1 cellular context compared by ENCODE assay signal in genomic region chr2:222655748-222656543, GRCh38.
A peak's percentile ranks its signal among the peaks of the same experiment; 100 is the strongest.
TF ChIP-seq lines count a peak whose summit lies in the region.

Gene FARSB (minus strand): TSS chr2:222656092. CDS start chr2:222656073, 19 bp downstream.

TF ChIP-seq in HepG2, 621 proteins besides CTCF, POLR2A, EP300 and RAD21 (continued from another document):
- TF ChIP-seq, protein P1, sequence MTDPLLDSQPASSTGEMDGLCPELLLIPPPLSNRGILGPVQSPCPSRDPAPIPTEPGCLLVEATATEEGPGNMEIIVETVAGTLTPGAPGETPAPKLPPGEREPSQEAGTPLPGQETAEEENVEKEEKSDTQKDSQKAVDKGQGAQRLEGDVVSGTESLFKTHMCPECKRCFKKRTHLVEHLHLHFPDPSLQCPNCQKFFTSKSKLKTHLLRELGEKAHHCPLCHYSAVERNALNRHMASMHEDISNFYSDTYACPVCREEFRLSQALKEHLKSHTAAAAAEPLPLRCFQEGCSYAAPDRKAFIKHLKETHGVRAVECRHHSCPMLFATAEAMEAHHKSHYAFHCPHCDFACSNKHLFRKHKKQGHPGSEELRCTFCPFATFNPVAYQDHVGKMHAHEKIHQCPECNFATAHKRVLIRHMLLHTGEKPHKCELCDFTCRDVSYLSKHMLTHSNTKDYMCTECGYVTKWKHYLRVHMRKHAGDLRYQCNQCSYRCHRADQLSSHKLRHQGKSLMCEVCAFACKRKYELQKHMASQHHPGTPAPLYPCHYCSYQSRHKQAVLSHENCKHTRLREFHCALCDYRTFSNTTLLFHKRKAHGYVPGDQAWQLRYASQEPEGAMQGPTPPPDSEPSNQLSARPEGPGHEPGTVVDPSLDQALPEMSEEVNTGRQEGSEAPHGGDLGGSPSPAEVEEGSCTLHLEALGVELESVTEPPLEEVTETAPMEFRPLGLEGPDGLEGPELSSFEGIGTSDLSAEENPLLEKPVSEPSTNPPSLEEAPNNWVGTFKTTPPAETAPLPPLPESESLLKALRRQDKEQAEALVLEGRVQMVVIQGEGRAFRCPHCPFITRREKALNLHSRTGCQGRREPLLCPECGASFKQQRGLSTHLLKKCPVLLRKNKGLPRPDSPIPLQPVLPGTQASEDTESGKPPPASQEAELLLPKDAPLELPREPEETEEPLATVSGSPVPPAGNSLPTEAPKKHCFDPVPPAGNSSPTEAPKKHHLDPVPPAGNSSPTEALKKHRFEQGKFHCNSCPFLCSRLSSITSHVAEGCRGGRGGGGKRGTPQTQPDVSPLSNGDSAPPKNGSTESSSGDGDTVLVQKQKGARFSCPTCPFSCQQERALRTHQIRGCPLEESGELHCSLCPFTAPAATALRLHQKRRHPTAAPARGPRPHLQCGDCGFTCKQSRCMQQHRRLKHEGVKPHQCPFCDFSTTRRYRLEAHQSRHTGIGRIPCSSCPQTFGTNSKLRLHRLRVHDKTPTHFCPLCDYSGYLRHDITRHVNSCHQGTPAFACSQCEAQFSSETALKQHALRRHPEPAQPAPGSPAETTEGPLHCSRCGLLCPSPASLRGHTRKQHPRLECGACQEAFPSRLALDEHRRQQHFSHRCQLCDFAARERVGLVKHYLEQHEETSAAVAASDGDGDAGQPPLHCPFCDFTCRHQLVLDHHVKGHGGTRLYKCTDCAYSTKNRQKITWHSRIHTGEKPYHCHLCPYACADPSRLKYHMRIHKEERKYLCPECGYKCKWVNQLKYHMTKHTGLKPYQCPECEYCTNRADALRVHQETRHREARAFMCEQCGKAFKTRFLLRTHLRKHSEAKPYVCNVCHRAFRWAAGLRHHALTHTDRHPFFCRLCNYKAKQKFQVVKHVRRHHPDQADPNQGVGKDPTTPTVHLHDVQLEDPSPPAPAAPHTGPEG (CRISPR knock-in tag; IDR thresholded peaks at IDR 0.05), result 0 out of 2 replicates have a peak, but pooled peaks have one; percentile 48
- TF ChIP-seq, protein P2, sequence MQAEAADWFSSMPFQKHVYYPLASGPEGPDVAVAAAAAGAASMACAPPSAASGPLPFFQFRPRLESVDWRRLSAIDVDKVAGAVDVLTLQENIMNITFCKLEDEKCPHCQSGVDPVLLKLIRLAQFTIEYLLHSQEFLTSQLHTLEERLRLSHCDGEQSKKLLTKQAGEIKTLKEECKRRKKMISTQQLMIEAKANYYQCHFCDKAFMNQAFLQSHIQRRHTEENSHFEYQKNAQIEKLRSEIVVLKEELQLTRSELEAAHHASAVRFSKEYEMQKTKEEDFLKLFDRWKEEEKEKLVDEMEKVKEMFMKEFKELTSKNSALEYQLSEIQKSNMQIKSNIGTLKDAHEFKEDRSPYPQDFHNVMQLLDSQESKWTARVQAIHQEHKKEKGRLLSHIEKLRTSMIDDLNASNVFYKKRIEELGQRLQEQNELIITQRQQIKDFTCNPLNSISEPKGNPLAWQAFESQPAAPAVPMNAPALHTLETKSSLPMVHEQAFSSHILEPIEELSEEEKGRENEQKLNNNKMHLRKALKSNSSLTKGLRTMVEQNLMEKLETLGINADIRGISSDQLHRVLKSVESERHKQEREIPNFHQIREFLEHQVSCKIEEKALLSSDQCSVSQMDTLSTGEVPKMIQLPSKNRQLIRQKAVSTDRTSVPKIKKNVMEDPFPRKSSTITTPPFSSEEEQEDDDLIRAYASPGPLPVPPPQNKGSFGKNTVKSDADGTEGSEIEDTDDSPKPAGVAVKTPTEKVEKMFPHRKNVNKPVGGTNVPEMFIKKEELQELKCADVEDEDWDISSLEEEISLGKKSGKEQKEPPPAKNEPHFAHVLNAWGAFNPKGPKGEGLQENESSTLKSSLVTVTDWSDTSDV (CRISPR knock-in tag; IDR thresholded peaks at IDR 0.05), result no peak; the same call in 1 of the 2 replicates
- peak; percentile 50; the same call in 1 of the 2 replicates for TF ChIP-seq BCL6 (CRISPR knock-in tag; IDR thresholded peaks at IDR 0.05)
- TF ChIP-seq, protein P3, sequence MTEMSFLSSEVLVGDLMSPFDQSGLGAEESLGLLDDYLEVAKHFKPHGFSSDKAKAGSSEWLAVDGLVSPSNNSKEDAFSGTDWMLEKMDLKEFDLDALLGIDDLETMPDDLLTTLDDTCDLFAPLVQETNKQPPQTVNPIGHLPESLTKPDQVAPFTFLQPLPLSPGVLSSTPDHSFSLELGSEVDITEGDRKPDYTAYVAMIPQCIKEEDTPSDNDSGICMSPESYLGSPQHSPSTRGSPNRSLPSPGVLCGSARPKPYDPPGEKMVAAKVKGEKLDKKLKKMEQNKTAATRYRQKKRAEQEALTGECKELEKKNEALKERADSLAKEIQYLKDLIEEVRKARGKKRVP (CRISPR knock-in tag; IDR thresholded peaks at IDR 0.05), result no peak
- no peak for TF ChIP-seq NFIB (CRISPR knock-in tag; IDR thresholded peaks at IDR 0.05; ENCODE audit: borderline replicate concordance)
- TF ChIP-seq SRSF1 (optimal IDR thresholded peaks at IDR 0.05; ENCODE audit: low read depth, low read length), result no peak
- TF ChIP-seq, protein P4, sequence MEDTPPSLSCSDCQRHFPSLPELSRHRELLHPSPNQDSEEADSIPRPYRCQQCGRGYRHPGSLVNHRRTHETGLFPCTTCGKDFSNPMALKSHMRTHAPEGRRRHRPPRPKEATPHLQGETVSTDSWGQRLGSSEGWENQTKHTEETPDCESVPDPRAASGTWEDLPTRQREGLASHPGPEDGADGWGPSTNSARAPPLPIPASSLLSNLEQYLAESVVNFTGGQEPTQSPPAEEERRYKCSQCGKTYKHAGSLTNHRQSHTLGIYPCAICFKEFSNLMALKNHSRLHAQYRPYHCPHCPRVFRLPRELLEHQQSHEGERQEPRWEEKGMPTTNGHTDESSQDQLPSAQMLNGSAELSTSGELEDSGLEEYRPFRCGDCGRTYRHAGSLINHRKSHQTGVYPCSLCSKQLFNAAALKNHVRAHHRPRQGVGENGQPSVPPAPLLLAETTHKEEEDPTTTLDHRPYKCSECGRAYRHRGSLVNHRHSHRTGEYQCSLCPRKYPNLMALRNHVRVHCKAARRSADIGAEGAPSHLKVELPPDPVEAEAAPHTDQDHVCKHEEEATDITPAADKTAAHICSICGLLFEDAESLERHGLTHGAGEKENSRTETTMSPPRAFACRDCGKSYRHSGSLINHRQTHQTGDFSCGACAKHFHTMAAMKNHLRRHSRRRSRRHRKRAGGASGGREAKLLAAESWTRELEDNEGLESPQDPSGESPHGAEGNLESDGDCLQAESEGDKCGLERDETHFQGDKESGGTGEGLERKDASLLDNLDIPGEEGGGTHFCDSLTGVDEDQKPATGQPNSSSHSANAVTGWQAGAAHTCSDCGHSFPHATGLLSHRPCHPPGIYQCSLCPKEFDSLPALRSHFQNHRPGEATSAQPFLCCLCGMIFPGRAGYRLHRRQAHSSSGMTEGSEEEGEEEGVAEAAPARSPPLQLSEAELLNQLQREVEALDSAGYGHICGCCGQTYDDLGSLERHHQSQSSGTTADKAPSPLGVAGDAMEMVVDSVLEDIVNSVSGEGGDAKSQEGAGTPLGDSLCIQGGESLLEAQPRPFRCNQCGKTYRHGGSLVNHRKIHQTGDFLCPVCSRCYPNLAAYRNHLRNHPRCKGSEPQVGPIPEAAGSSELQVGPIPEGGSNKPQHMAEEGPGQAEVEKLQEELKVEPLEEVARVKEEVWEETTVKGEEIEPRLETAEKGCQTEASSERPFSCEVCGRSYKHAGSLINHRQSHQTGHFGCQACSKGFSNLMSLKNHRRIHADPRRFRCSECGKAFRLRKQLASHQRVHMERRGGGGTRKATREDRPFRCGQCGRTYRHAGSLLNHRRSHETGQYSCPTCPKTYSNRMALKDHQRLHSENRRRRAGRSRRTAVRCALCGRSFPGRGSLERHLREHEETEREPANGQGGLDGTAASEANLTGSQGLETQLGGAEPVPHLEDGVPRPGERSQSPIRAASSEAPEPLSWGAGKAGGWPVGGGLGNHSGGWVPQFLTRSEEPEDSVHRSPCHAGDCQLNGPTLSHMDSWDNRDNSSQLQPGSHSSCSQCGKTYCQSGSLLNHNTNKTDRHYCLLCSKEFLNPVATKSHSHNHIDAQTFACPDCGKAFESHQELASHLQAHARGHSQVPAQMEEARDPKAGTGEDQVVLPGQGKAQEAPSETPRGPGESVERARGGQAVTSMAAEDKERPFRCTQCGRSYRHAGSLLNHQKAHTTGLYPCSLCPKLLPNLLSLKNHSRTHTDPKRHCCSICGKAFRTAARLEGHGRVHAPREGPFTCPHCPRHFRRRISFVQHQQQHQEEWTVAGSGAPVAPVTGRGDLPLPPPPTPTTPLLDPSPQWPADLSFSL (CRISPR knock-in tag; IDR thresholded peaks at IDR 0.05), result no peak
- TF ChIP-seq ZNF749 (CRISPR knock-in tag; IDR thresholded peaks at IDR 0.05; ENCODE audit: borderline replicate concordance), result no peak; the same call in 1 of the 2 replicates
- no peak for TF ChIP-seq FOSL1 (CRISPR knock-in tag; IDR thresholded peaks at IDR 0.05; ENCODE audit: borderline replicate concordance)
- TF ChIP-seq, protein P5, sequence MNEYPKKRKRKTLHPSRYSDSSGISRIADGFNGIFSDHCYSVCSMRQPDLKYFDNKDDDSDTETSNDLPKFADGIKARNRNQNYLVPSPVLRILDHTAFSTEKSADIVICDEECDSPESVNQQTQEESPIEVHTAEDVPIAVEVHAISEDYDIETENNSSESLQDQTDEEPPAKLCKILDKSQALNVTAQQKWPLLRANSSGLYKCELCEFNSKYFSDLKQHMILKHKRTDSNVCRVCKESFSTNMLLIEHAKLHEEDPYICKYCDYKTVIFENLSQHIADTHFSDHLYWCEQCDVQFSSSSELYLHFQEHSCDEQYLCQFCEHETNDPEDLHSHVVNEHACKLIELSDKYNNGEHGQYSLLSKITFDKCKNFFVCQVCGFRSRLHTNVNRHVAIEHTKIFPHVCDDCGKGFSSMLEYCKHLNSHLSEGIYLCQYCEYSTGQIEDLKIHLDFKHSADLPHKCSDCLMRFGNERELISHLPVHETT (CRISPR knock-in tag; conservative IDR thresholded peaks at IDR 0.05), result 0 out of 2 replicates have a peak, but pooled peaks have one; percentile 35
- TF ChIP-seq ATF1 (CRISPR knock-in tag; IDR thresholded peaks at IDR 0.05), result peak; percentile 85
- TF ChIP-seq ZNF24 (IDR thresholded peaks at IDR 0.05), result no peak; the same call in 1 of the 2 replicates
- no peak for TF ChIP-seq ZNF432 (CRISPR knock-in tag; IDR thresholded peaks at IDR 0.05; ENCODE audit: borderline replicate concordance)
- TF ChIP-seq TOE1 (CRISPR knock-in tag; IDR thresholded peaks at IDR 0.05), result no peak; the same call in 1 of the 2 replicates
- TF ChIP-seq, protein P6, sequence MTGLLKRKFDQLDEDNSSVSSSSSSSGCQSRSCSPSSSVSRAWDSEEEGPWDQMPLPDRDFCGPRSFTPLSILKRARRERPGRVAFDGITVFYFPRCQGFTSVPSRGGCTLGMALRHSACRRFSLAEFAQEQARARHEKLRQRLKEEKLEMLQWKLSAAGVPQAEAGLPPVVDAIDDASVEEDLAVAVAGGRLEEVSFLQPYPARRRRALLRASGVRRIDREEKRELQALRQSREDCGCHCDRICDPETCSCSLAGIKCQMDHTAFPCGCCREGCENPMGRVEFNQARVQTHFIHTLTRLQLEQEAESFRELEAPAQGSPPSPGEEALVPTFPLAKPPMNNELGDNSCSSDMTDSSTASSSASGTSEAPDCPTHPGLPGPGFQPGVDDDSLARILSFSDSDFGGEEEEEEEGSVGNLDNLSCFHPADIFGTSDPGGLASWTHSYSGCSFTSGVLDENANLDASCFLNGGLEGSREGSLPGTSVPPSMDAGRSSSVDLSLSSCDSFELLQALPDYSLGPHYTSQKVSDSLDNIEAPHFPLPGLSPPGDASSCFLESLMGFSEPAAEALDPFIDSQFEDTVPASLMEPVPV (CRISPR knock-in tag; IDR thresholded peaks at IDR 0.05), result peak; percentile 91
- no peak for TF ChIP-seq EZH2 (conservative IDR thresholded peaks at IDR 0.05; ENCODE audit: low read depth, low read length)
- TF ChIP-seq ZNF674 (CRISPR knock-in tag; IDR thresholded peaks at IDR 0.05; ENCODE audit: low read depth), result no peak
- no peak for TF ChIP-seq MED13 (CRISPR knock-in tag; IDR thresholded peaks at IDR 0.05)
- peak; percentile 82; the same call in 1 of the 2 replicates for TF ChIP-seq ZNF275 (CRISPR knock-in tag; IDR thresholded peaks at IDR 0.05; ENCODE audit: borderline replicate concordance)
- TF ChIP-seq NBN (conservative IDR thresholded peaks at IDR 0.05), result no peak
- no peak for TF ChIP-seq ZKSCAN5 (CRISPR knock-in tag; IDR thresholded peaks at IDR 0.05)
- TF ChIP-seq DMAP1 (CRISPR knock-in tag; IDR thresholded peaks at IDR 0.05), result peak; percentile 98
- TF ChIP-seq EEA1 (CRISPR knock-in tag; IDR thresholded peaks at IDR 0.05; ENCODE audit: borderline replicate concordance), result peak; percentile 89; the same call in 1 of the 2 replicates
- TF ChIP-seq, protein P7, sequence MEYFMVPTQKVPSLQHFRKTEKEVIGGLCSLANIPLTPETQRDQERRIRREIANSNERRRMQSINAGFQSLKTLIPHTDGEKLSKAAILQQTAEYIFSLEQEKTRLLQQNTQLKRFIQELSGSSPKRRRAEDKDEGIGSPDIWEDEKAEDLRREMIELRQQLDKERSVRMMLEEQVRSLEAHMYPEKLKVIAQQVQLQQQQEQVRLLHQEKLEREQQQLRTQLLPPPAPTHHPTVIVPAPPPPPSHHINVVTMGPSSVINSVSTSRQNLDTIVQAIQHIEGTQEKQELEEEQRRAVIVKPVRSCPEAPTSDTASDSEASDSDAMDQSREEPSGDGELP (IDR thresholded peaks at IDR 0.05; ENCODE audit: borderline replicate concordance, low read depth), result peak; percentile 43; the same call in 1 of the 2 replicates
- TF ChIP-seq NCOA1 (CRISPR knock-in tag; IDR thresholded peaks at IDR 0.05), result no peak; the same call in 1 of the 2 replicates
- TF ChIP-seq HOXD1 (CRISPR knock-in tag; IDR thresholded peaks at IDR 0.05), result no peak
- TF ChIP-seq AKAP8 (CRISPR knock-in tag; IDR thresholded peaks at IDR 0.05), result peak; percentile 68; the same call in 1 of the 2 replicates
- no peak for TF ChIP-seq KLF11 (CRISPR knock-in tag; IDR thresholded peaks at IDR 0.05)
- TF ChIP-seq ZGPAT (CRISPR knock-in tag; IDR thresholded peaks at IDR 0.05), result peak; percentile 75; the same call in 1 of the 2 replicates
- TF ChIP-seq PHF8 (CRISPR knock-in tag; IDR thresholded peaks at IDR 0.05), result peak; percentile 99
